Comparison of ENCODE assay signal across 24 cellular contexts in genomic region chr11:1000357-1000982, GRCh38. TPM values are rescaled to one million over a fixed set of nuclear protein-coding genes. Genes with fewer than 3 reads are reported as not detected.
A peak's percentile ranks its signal among the peaks of the same experiment; 100 is the strongest.
DNase-seq lines count a peak whose midpoint lies in the region; ATAC-seq and TF ChIP-seq lines count a peak whose summit lies in the region.
"Had no signal": no experiment of that assay in that cellular context is flagged by ENCODE, and none has a peak within 500 bp of the region (broad histone marks: within the 10 kb centered on the region; RNA-seq: fewer than 3 reads in every experiment).

No MANE protein-coding gene starts in this region.

- H3K4me3 ChIP-seq in Caco-2 (ENCODE audit: low read depth, low read length): no peak overlapping the region
- H3K4me3 ChIP-seq in NT2/D1 (ENCODE audit: insufficient read length, low read depth): no peak overlapping the region
- H3K4me3 ChIP-seq: A549, GM12878, PC-9, SK-N-MC had no signal

- no peaks in the 10 kb centered on the region for H3K27me3 Mint-ChIP-seq in Caco-2 (ENCODE audit: insufficient read depth, unreplicated experiment)
- peaks cover 29% of the 10 kb centered on the region for H3K27me3 Mint-ChIP-seq in glutamatergic neuron (ENCODE audit: unreplicated experiment)
- H3K27me3 Mint-ChIP-seq in osteocyte (ENCODE audit: unreplicated experiment): no peaks in the 10 kb centered on the region
- H3K27me3 Mint-ChIP-seq in activated CD4-positive, alpha-beta T cell treated with anti-CD3 and anti-CD28 coated beads, Interleukin-2, amount 10 ng/mL, durations not matched to agents 7 days and 5 days: no peaks in the 10 kb centered on the region
- H3K27me3 Mint-ChIP-seq: B cell; CD4-positive, CD25-positive, alpha-beta regulatory T cell had no signal

- H3K4me3 Mint-ChIP-seq in Caco-2 (ENCODE audit: unreplicated experiment): no peak overlapping the region
- H3K4me3 Mint-ChIP-seq in glutamatergic neuron (ENCODE audit: unreplicated experiment): peak overlapping the region; percentile 72
- H3K4me3 Mint-ChIP-seq in osteocyte (ENCODE audit: unreplicated experiment): no peak overlapping the region
- H3K4me3 Mint-ChIP-seq in activated CD4-positive, alpha-beta T cell treated with anti-CD3 and anti-CD28 coated beads, Interleukin-2, amount 10 ng/mL, durations not matched to agents 7 days and 5 days: no peak overlapping the region
- H3K4me3 Mint-ChIP-seq: B cell; CD4-positive, CD25-positive, alpha-beta regulatory T cell had no signal

- peak overlapping the region; percentile 26 for H3K9ac ChIP-seq in NT2/D1 (ENCODE audit: insufficient read length, low read depth)

- no TSS peak for BruUV-seq in Caco-2 (replicated peaks; lab: Mats Ljungman, UMichigan)

- POLR2A ChIA-PET in Caco-2 (lab: Charles Lee): no interaction called here
- POLR2A ChIA-PET in activated CD4-positive, alpha-beta T cell treated with anti-CD3 and anti-CD28 coated beads, Interleukin-2, amount 10 ng/mL, durations not matched to agents 7 days and 5 days (lab: Charles Lee): no interaction called here

- H3K27me3 ChIP-seq in Caco-2 (replicated peaks; ENCODE audit: control insufficient read depth, insufficient read depth, low read length) (no peaks in the 10 kb centered on the region), NT2/D1 (ENCODE audit: insufficient read depth, insufficient read length) (no peaks in the 10 kb centered on the region)

- H3K27ac Mint-ChIP-seq in Caco-2 (ENCODE audit: unreplicated experiment): peak overlapping the region; percentile 92
- peak overlapping the region; percentile 91 for H3K27ac Mint-ChIP-seq in glutamatergic neuron (ENCODE audit: unreplicated experiment)
- peak overlapping the region; percentile 28 for H3K27ac Mint-ChIP-seq in osteocyte (ENCODE audit: unreplicated experiment)
- H3K27ac Mint-ChIP-seq in activated CD4-positive, alpha-beta T cell treated with anti-CD3 and anti-CD28 coated beads, Interleukin-2, amount 10 ng/mL, durations not matched to agents 7 days and 5 days: no peak overlapping the region
- H3K27ac Mint-ChIP-seq: B cell had no signal

- H3K9me3 Mint-ChIP-seq in Caco-2 (ENCODE audit: unreplicated experiment) (no peaks in the 10 kb centered on the region), glutamatergic neuron (ENCODE audit: unreplicated experiment) (peaks cover 26% of the 10 kb centered on the region), osteocyte (ENCODE audit: unreplicated experiment) (no peaks in the 10 kb centered on the region)
- no peaks in the 10 kb centered on the region for H3K9me3 Mint-ChIP-seq in activated CD4-positive, alpha-beta T cell treated with anti-CD3 and anti-CD28 coated beads, Interleukin-2, amount 10 ng/mL, durations not matched to agents 7 days and 5 days

- no peak for ATAC-seq in GM21367 (IDR thresholded peaks at IDR 0.05; ENCODE audit: unreplicated experiment)
- no peak for ATAC-seq in HG03457 (IDR thresholded peaks at IDR 0.05; ENCODE audit: unreplicated experiment)
- ATAC-seq: A549, GM12878, HCT116 had no signal

- intact Hi-C loops in Caco-2 (cut with micrococcal nuclease; ENCODE audit: unreplicated experiment): no loop called here

- TF ChIP-seq CTCF in Caco-2 (IDR thresholded peaks at IDR 0.05; ENCODE audit: insufficient read depth in 1 of 2, low read depth in 1 of 2, low read length in 1 of 2, severe bottlenecking in 1 of 2, unreplicated experiment in 1 of 2) (no peak), glutamatergic neuron (IDR thresholded peaks at IDR 0.05; ENCODE audit: partially characterized antibody, unreplicated experiment) (no peak), osteocyte (IDR thresholded peaks at IDR 0.05) (no peak)

- peaks cover 86% of the 10 kb centered on the region for H3K36me3 Mint-ChIP-seq in Caco-2 (ENCODE audit: insufficient read depth, unreplicated experiment)
- peaks cover 5% of the 10 kb centered on the region for H3K36me3 Mint-ChIP-seq in glutamatergic neuron (ENCODE audit: unreplicated experiment)
- peaks cover 37% of the 10 kb centered on the region for H3K36me3 Mint-ChIP-seq in osteocyte (ENCODE audit: unreplicated experiment)
- peaks cover 29% of the 10 kb centered on the region for H3K36me3 Mint-ChIP-seq in activated CD4-positive, alpha-beta T cell treated with anti-CD3 and anti-CD28 coated beads, Interleukin-2, amount 10 ng/mL, durations not matched to agents 7 days and 5 days (ENCODE audit: low read depth)

- CTCF ChIA-PET in Caco-2 (lab: Charles Lee): no interaction called here
- CTCF ChIA-PET in activated CD4-positive, alpha-beta T cell treated with anti-CD3 and anti-CD28 coated beads, Interleukin-2, amount 10 ng/mL, durations not matched to agents 7 days and 5 days (lab: Charles Lee): no interaction called here

- no peaks in the 10 kb centered on the region for H3K9me3 ChIP-seq in Caco-2
- H3K9me3 ChIP-seq in NT2/D1 (ENCODE audit: insufficient read depth, low read length): no peaks in the 10 kb centered on the region
- H3K9me3 ChIP-seq: A549 had no signal

- H3K4me1 Mint-ChIP-seq in Caco-2 (ENCODE audit: low read depth, unreplicated experiment) (peaks cover 6% of the 10 kb centered on the region), glutamatergic neuron (ENCODE audit: low read depth, unreplicated experiment) (peaks cover 29% of the 10 kb centered on the region), osteocyte (ENCODE audit: unreplicated experiment) (peaks cover 2% of the 10 kb centered on the region)
- H3K4me1 Mint-ChIP-seq in activated CD4-positive, alpha-beta T cell treated with anti-CD3 and anti-CD28 coated beads, Interleukin-2, amount 10 ng/mL, durations not matched to agents 7 days and 5 days: peaks cover 12% of the 10 kb centered on the region

- no peaks in the 10 kb centered on the region for H3K4me1 ChIP-seq in Caco-2
- H3K4me1 ChIP-seq in NT2/D1 (ENCODE audit: insufficient read depth, insufficient read length): peaks cover 3% of the 10 kb centered on the region
- H3K4me1 ChIP-seq: A549 had no signal

- DNase-seq in Caco-2: no peak
- no peak for DNase-seq in NT2/D1 (ENCODE audit: low read depth, low spot score)
- no peak for DNase-seq in glutamatergic neuron
- DNase-seq in osteocyte (ENCODE audit: extremely low spot score, unreplicated experiment): no peak
- no peak for DNase-seq in activated CD4-positive, alpha-beta T cell treated with anti-CD3 and anti-CD28 coated beads, Interleukin-2, amount 10 ng/mL, durations not matched to agents 7 days and 5 days
- DNase-seq in activated T-cell treated with anti-CD3 and anti-CD28 coated beads, Interleukin-2, amount 50 U/mL, for 48 hours: no peak
- DNase-seq: CD4-positive, CD25-positive, alpha-beta regulatory T cell; DND-41; Kasumi-1; NCI-H1694; NCI-H2081; NCI-H2171; NCI-H526 treated with DMSO at 0.1 percent for 48 hours; PC-9; RPMI8226; SHP77 had no signal

- H3K36me3 ChIP-seq in Caco-2 (ENCODE audit: control insufficient read depth, insufficient read depth, low read length): peaks cover 5% of the 10 kb centered on the region
- H3K36me3 ChIP-seq in NT2/D1 (ENCODE audit: insufficient read depth, insufficient read length, low read length): peaks cover 81% of the 10 kb centered on the region

RNA-seq across cellular contexts. Expression of gene MUC6, which starts 36.0 kb away (rescaled TPM):
- total RNA-seq in Caco-2 (2022) (not detected in 2 replicates), glutamatergic neuron (ENCODE audit: unreplicated experiment) (not detected), osteocyte (not detected in 2 replicates)
- not detected for total RNA-seq in activated CD4-positive, alpha-beta T cell treated with anti-CD3 and anti-CD28 coated beads, Interleukin-2, amount 10 ng/mL, durations not matched to agents 7 days and 5 days
- total RNA-seq: B cell; CD4-positive, CD25-positive, alpha-beta regulatory T cell; MCF 10A had no signal
